In the genomic region with DNA sequence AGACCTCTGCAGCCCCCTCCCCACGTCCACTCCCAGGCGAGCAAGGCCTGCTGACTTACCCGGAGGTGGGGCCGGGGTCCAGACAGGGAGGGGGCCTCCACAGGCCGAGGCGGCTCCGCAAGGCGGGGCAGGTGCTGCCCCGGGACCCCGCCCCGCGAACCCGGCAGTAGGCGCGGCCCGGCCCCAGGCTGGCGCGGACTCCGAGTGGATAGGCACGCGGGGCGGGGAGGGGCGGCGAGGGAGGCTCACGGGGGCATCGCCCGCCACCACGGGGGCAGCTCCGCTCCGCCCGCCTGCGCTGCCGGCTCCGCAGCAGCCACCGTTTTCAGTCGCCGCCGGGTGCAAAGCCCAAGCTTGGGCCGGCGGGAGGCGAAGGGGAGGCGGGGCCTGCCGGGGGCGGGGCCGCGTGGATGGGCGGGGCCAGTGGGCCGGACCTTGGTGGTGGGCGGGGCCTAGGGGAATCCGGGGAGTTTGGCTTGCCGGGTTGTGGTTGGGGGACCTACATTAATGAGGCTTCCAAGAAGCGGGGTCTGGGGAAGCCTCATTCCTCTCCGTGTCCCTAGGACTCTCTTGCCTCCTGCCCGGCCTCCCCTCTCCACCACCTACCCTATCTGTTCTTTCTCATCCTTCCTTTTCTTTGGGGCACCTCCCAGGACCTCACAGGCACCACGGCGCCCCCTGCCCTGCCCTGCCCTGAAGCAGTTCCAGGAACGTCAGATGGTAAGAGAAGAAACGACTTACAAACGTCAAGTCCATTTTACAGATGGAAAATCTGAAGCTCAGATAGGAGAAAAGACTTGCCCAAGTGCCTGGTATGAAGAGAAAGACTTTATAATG, we compare ENCODE assay signal across 8 cellular contexts. TPM values are rescaled to one million over a fixed set of nuclear protein-coding genes. Genes with fewer than 3 reads are reported as not detected.
DNase-seq lines count a peak whose midpoint lies in the region; ATAC-seq and TF ChIP-seq lines count a peak whose summit lies in the region.

A gene (minus strand): TSS at position 348 of the 837 bp plus-strand sequence. CDS start 23,757 bp downstream, outside the sequence.

- H3K36me3 Mint-ChIP-seq in activated T-helper 17 cell treated with anti-CD3 and anti-CD28 coated beads, Interleukin-2, amount 50 U/mL, for 72 hours (ENCODE audit: low read depth): no peaks in the 10 kb centered on the region

- no peaks in the 10 kb centered on the region for H3K9me3 Mint-ChIP-seq in activated T-helper 17 cell treated with anti-CD3 and anti-CD28 coated beads, Interleukin-2, amount 50 U/mL, for 72 hours

- no peak for TF ChIP-seq POLR2A in Peyer's patch (IDR thresholded peaks at IDR 0.05)

- H3K27ac ChIP-seq in Peyer's patch: peak within 1 kb of the TSS in 3 of 4 donors; percentile 31 to 63 (median 36)

- peak within 1 kb of the TSS; percentile 89 for H3K4me3 Mint-ChIP-seq in activated T-helper 17 cell treated with anti-CD3 and anti-CD28 coated beads, Interleukin-2, amount 50 U/mL, for 72 hours

- peak; percentile 74 for ATAC-seq in GM21390 (IDR thresholded peaks at IDR 0.05; ENCODE audit: unreplicated experiment)
- ATAC-seq in activated T-helper 17 cell treated with anti-CD3 and anti-CD28 coated beads, Interleukin-2, amount 50 U/mL, for 72 hours (replicated peaks): peak; percentile 82

- H2AFZ ChIP-seq in neuron (ENCODE audit: low read depth, low read length): peak within 1 kb of the TSS; percentile 94

- H3K4me3 ChIP-seq in Peyer's patch: peak within 1 kb of the TSS; percentile 55 to 80 (median 70)
- H3K4me3 ChIP-seq in fibroblast of villous mesenchyme (ENCODE audit: low read depth, low read length): peak within 1 kb of the TSS; percentile 55
- peak within 1 kb of the TSS; percentile 54 for H3K4me3 ChIP-seq in neuron (ENCODE audit: low read length)

- TF ChIP-seq CTCF in Peyer's patch (IDR thresholded peaks at IDR 0.05) (no peak), fibroblast of villous mesenchyme (IDR thresholded peaks at IDR 0.05; ENCODE audit: insufficient read depth, low read depth, low read length) (no peak)

- no peaks in the 10 kb centered on the region for H3K36me3 ChIP-seq in Peyer's patch
- H3K36me3 ChIP-seq in neuron (ENCODE audit: insufficient read depth, low read length): no peaks in the 10 kb centered on the region

- H3K27me3 Mint-ChIP-seq in activated T-helper 17 cell treated with anti-CD3 and anti-CD28 coated beads, Interleukin-2, amount 50 U/mL, for 72 hours: peaks cover 3% of the 10 kb centered on the region

- H3K27ac Mint-ChIP-seq in activated T-helper 17 cell treated with anti-CD3 and anti-CD28 coated beads, Interleukin-2, amount 50 U/mL, for 72 hours: peak within 1 kb of the TSS; percentile 77

- H3K4me1 Mint-ChIP-seq in activated T-helper 17 cell treated with anti-CD3 and anti-CD28 coated beads, Interleukin-2, amount 50 U/mL, for 72 hours: peaks cover 20% of the 10 kb centered on the region

- H3K9me3 ChIP-seq in Peyer's patch (no peaks in the 10 kb centered on the region), neuron (ENCODE audit: low read length) (no peaks in the 10 kb centered on the region)

- H3K27me3 ChIP-seq in Peyer's patch (no peaks in the 10 kb centered on the region), neuron (ENCODE audit: insufficient read depth, low read length) (no peaks in the 10 kb centered on the region)

- peaks cover 0 to 26% (median 7%) of the 10 kb centered on the region in 4 donors for H3K4me1 ChIP-seq in Peyer's patch
- peaks cover 10% of the 10 kb centered on the region for H3K4me1 ChIP-seq in neuron (ENCODE audit: insufficient read depth, low read length)

- DNase-seq in COLO829 (ENCODE audit: low spot score) (peak; percentile 72), HuH-7.5 (ENCODE audit: low spot score) (peak; percentile 69), Peyer's patch (peak; percentile 76 to 92 (median 90)), fibroblast of villous mesenchyme (ENCODE audit: low read depth) (peak; percentile 37), stromal cell of bone marrow (ENCODE audit: low read depth) (peak; percentile 16)

RNA-seq across cellular contexts. Expression of the gene that starts here (rescaled TPM):
- 1 to 10 TPM; 2.5 to 6.6 (median 5.4) TPM for total RNA-seq in Peyer's patch
- total RNA-seq in activated T-helper 17 cell treated with anti-CD3 and anti-CD28 coated beads, Interleukin-2, amount 50 U/mL, for 72 hours: 1 to 10 TPM; 3.0 to 4.2 TPM
- total RNA-seq in fibroblast of villous mesenchyme: 0.32 and 0.86 TPM in 2 replicates

Comparison
In these comparisons a context has a peak if more than half of its experiments do, and no peak if none do; other contexts are left out.
1. Peak in every context shown above with its lines: DNase-seq, ATAC-seq, H3K4me3 ChIP-seq and H3K27ac ChIP-seq.
2. Peak in DNase-seq and H3K4me3 ChIP-seq in fibroblast of villous mesenchyme; RNA of the gene not detected or under 1 TPM.
3. DNase-seq: peak in every context shown above with its lines; median percentile 90 in Peyer's patch; 72 in COLO829; 69 in HuH-7.5; 37 in fibroblast of villous mesenchyme; 16 in stromal cell of bone marrow.